In the genomic region with DNA sequence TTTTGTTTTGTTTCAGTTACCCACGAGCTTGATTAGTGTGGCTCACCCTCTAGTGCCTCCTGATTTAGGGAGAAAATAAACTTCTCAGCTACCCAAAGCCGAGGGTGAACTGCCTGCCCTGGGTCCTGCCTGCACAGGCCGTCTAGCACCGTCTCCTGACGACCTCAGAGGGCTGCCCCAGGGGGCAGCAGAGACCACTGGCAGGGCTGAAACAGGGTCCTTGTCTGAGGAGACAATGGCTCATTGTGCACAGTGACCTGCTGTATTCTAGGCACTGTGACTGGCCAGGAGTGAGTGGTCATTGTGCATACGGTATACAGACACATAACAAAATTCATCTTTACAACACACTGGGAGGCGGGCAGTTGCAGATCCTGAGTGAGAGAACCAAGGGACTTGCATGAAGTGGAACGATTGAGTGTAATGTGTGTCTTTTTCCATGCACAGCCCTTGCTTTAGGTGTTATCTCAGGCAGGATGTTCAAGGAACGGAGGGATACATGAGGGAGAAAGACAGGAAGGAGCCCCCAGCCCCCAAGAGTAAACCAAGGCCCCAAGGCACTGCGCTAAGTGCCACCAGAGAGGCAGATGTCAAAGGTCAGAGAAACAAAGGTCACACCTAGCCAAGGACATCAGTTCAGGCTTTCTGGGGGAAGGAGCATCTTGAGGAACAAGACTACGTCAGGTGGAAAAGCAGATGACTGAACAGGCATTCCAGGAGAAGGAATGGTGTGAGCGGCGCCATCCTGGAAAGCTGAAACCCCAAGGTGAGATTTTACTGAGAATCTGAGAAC, we compare ENCODE assay signal across 10 cellular contexts.
DNase-seq lines count a peak whose midpoint lies in the region; ATAC-seq, FAIRE-seq and TF ChIP-seq lines count a peak whose summit lies in the region.
"Had no signal": no experiment of that assay in that cellular context is flagged by ENCODE, and none has a peak within 500 bp of the region (broad histone marks: within the 10 kb centered on the region; RNA-seq: fewer than 3 reads in every experiment).

No MANE protein-coding gene starts in this region.

- H2AK5ac ChIP-seq in mesendoderm (ENCODE audit: low read length): no peak overlapping the region

- no peak overlapping the region for H3K9ac ChIP-seq in mesendoderm (ENCODE audit: low read length)

- intact Hi-C loops in heart left ventricle (cut with DNase I) (loop anchor here in 4 of 10 donors (5.0 to 10.0 kb wide), 5 partner anchors 547 to 840 kb away; a partner anchor contains a TSS), Right ventricle myocardium superior (cut with DNase I) (loop anchor here (10.0 kb wide), 1 partner anchor 547 kb away; a partner anchor contains a TSS), uterus (cut with DNase I; ENCODE audit: low total_unique reads) (no loop called here)

- peak overlapping the region in 4 of 5 experiments; percentile 81 to 95 (median 92) for H3K27ac Mint-ChIP-seq in brain
- H3K27ac Mint-ChIP-seq: B cell had no signal

- TF ChIP-seq CTCF in heart left ventricle (IDR thresholded peaks at IDR 0.05) (peak; percentile 12 to 55 (median 38)), brain (conservative IDR thresholded peaks at IDR 0.05) (peak; percentile 51 to 54), uterus (IDR thresholded peaks at IDR 0.05) (peak in 1 of 4 experiments; percentile 16)

- H2BK15ac ChIP-seq in mesendoderm (replicated peaks; ENCODE audit: low read depth): no peak overlapping the region

- H3K18ac ChIP-seq in mesendoderm (ENCODE audit: low read length): no peak overlapping the region

- H2BK120ac ChIP-seq in mesendoderm (ENCODE audit: low read depth, low read length): no peak overlapping the region

- H3K27me3 Mint-ChIP-seq in brain: peaks cover 4% of the 10 kb centered on the region
- H3K27me3 Mint-ChIP-seq: B cell had no signal

- peak overlapping the region in 1 of 12 donors; percentile 68 for H3K27ac ChIP-seq in heart left ventricle
- H3K27ac ChIP-seq in mesendoderm (ENCODE audit: low read depth, low read length): no peak overlapping the region
- peak overlapping the region; percentile 77 to 85 for H3K27ac ChIP-seq in uterus

- H3K4me1 ChIP-seq in heart left ventricle (peaks cover 14 to 33% (median 26%) of the 10 kb centered on the region in 12 donors), mesendoderm (ENCODE audit: control insufficient read depth, low read depth, low read length) (no peaks in the 10 kb centered on the region), uterus (peaks cover 14 to 15% of the 10 kb centered on the region in 2 donors)

- peak overlapping the region in 1 of 5 experiments; percentile 17 for H3K4me3 Mint-ChIP-seq in brain

- no peak overlapping the region for H3K4ac ChIP-seq in mesendoderm (ENCODE audit: low read depth, low read length)

- H3K36me3 ChIP-seq in heart left ventricle: no peaks in the 10 kb centered on the region
- no peaks in the 10 kb centered on the region for H3K36me3 ChIP-seq in mesendoderm (ENCODE audit: control insufficient read depth, insufficient read depth, low read length)
- H3K36me3 ChIP-seq in uterus: no peaks in the 10 kb centered on the region

- no peaks in the 10 kb centered on the region for H3K79me1 ChIP-seq in mesendoderm (ENCODE audit: low read length)

- H3K9me3 ChIP-seq in heart left ventricle: no peaks in the 10 kb centered on the region
- H3K9me3 ChIP-seq in uterus: no peaks in the 10 kb centered on the region

- H3K4me1 Mint-ChIP-seq in brain: peaks cover 64% of the 10 kb centered on the region

- peak in 3 of 5 donors; percentile 34 to 61 (median 36) for DNase-seq in heart left ventricle
- DNase-seq in Right ventricle myocardium superior: no peak
- peak; percentile 65 for DNase-seq in mesendoderm
- DNase-seq in uterus: no peak
- DNase-seq in GM12891 (ENCODE audit: insufficient read length, low spot score): no peak
- no peak for DNase-seq in activated CD4-positive, CD25-positive, alpha-beta regulatory T cell treated with anti-CD3 and anti-CD28 coated beads, Interleukin-2, amount 50 U/mL, for 72 hours

- no peak overlapping the region for H3K56ac ChIP-seq in mesendoderm (ENCODE audit: low read length)

- 73 to 82% (median 81%) methylated on average over 12 to 13 of the region's 13 CpGs for WGBS in heart left ventricle, 4 donors
- WGBS in mesendoderm (ENCODE audit: extremely low coverage, insufficient coverage, low lambda C conversion rate): no CpG with 5 or more reads among the region's 13 CpGs

- ATAC-seq in heart left ventricle (peak in 2 of 4 donors; percentile 15 to 18), Right ventricle myocardium superior (ENCODE audit: poor library complexity) (no peak), HG02678 (IDR thresholded peaks at IDR 0.05; ENCODE audit: unreplicated experiment) (no peak)

- H3K4me3 ChIP-seq in heart left ventricle (no peak overlapping the region), mesendoderm (ENCODE audit: low read length) (no peak overlapping the region), uterus (no peak overlapping the region)

- H3K4me2 ChIP-seq in mesendoderm (ENCODE audit: low read length): no peak overlapping the region

- FAIRE-seq in GM12891 (lab: Jason Lieb, UNC): no peak
- FAIRE-seq: astrocyte had no signal

- H3K79me2 ChIP-seq in mesendoderm (ENCODE audit: control insufficient read depth, insufficient read depth, low read length): no peaks in the 10 kb centered on the region

- no peak overlapping the region for H4K5ac ChIP-seq in mesendoderm (ENCODE audit: low read length)

- peaks cover 0 to 3% (median 0%) of the 10 kb centered on the region in 5 experiments for H3K9me3 Mint-ChIP-seq in brain

- H3K36me3 Mint-ChIP-seq in brain: no peaks in the 10 kb centered on the region

- no peak overlapping the region for H2BK5ac ChIP-seq in mesendoderm (ENCODE audit: low read length)

- no peak overlapping the region for H4K8ac ChIP-seq in mesendoderm (ENCODE audit: low read depth, low read length)

- TF ChIP-seq POLR2A in heart left ventricle (IDR thresholded peaks at IDR 0.05): no peak
- TF ChIP-seq POLR2A in uterus (IDR thresholded peaks at IDR 0.05): no peak
- no peak for TF ChIP-seq POLR2A in GM12891 (IDR thresholded peaks at IDR 0.05; ENCODE audit: low read depth, low read length)

- no peak overlapping the region for H3K23ac ChIP-seq in mesendoderm (ENCODE audit: low read length)

- H3K27me3 ChIP-seq in heart left ventricle (no peaks in the 10 kb centered on the region), mesendoderm (ENCODE audit: insufficient read depth, low read length, poor library complexity) (no peaks in the 10 kb centered on the region), uterus (no peaks in the 10 kb centered on the region)

TF ChIP-seq in GM12891, 5 proteins besides CTCF, POLR2A, EP300 and RAD21:
- no peak for TF ChIP-seq TAF1 (IDR thresholded peaks at IDR 0.05; ENCODE audit: low read depth, low read length)
- no peak for TF ChIP-seq POLR2AphosphoS5 (IDR thresholded peaks at IDR 0.05; ENCODE audit: low read depth, low read length)
- TF ChIP-seq POU2F2 (IDR thresholded peaks at IDR 0.05; ENCODE audit: low read depth, low read length): no peak

Comparison
In these comparisons a context has a peak if more than half of its experiments do, and no peak if none do; other contexts are left out.
1. DNase-seq: peak in heart left ventricle (3 of 5) and mesendoderm (single experiment); none in Right ventricle myocardium superior (single experiment), uterus (0 of 2), GM12891 (single experiment) and activated CD4-positive, CD25-positive, alpha-beta regulatory T cell treated with anti-CD3 and anti-CD28 coated beads, Interleukin-2, amount 50 U/mL, for 72 hours (single experiment).